In genomic region chr3:66477846-66478245, GRCh38 we compare ENCODE assay signal across 35 cellular contexts. TPM values are rescaled to one million over a fixed set of nuclear protein-coding genes. Genes with fewer than 3 reads are reported as not detected.
DNase-seq lines count a peak whose midpoint lies in the region; ATAC-seq, FAIRE-seq and TF ChIP-seq lines count a peak whose summit lies in the region.
"Had no signal": no experiment of that assay in that cellular context is flagged by ENCODE, and none has a peak within 500 bp of the region (broad histone marks: within the 10 kb centered on the region; RNA-seq: fewer than 3 reads in every experiment).

No MANE protein-coding gene starts in this region.

- no peaks in the 10 kb centered on the region for H3K36me3 ChIP-seq in small intestine (ENCODE audit: control insufficient read depth in 2 of 2, insufficient read depth in 2 of 2, low read length in 2 of 2)
- H3K36me3 ChIP-seq: Peyer's patch had no signal

- H3K4me3 Mint-ChIP-seq in activated T-helper 1 cell treated with anti-CD3 and anti-CD28 coated beads, Interleukin-12 subunit alpha, Interleukin-12 subunit beta, Interleukin-2, Interleukin-4 antibody, amounts not matched to agents 30 ng/mL and 10 ng/mL and 1 ng/mL, durations not matched to agents 14 hours and 24 hours and 36 hours = no peak overlapping the region
- no peak overlapping the region for H3K4me3 Mint-ChIP-seq in activated CD4-positive, alpha-beta memory T cell treated with anti-CD3 and anti-CD28 coated beads for 36 hours
- H3K4me3 Mint-ChIP-seq: activated CD4-positive, alpha-beta T cell treated with anti-CD3 and anti-CD28 coated beads for 36 hours; activated CD8-positive, alpha-beta T cell treated with anti-CD3 and anti-CD28 coated beads, Interleukin-2, amount 10 ng/mL, durations not matched to agents 7 days and 5 days; CD14-positive monocyte; naive thymus-derived CD4-positive, alpha-beta T cell; stimulated activated naive B cell treated with anti-CD40 and anti-IgM and Interleukin-4, amounts not matched to agents 10 μg/mL and 1 μg/mL and 100 μg/mL, for 72 hours; T-helper 2 cell treated with Interferon-gamma antibody and Interleukin-4, amounts not matched to agents 5 μg/mL and 100 μg/mL, for 36 hours had no signal

- TF ChIP-seq CTCF in foreskin keratinocyte (conservative IDR thresholded peaks at IDR 0.05) = no peak

- FAIRE-seq in small intestine (lab: Jason Lieb, UNC) = no peak
- FAIRE-seq: bronchial epithelial cell, colon, islet of Langerhans, urothelium cell line had no signal

- H3K27me3 ChIP-seq in small intestine (ENCODE audit: control insufficient read depth in 2 of 2, insufficient read depth in 2 of 2, low read length in 2 of 2) (no peaks in the 10 kb centered on the region), foreskin keratinocyte (no peaks in the 10 kb centered on the region)
- H3K27me3 ChIP-seq: Peyer's patch, testis had no signal

- peaks cover 15% of the 10 kb centered on the region for H3K9me3 Mint-ChIP-seq in activated T-helper 1 cell treated with anti-CD3 and anti-CD28 coated beads, Interleukin-12 subunit alpha, Interleukin-12 subunit beta, Interleukin-2, Interleukin-4 antibody, amounts not matched to agents 30 ng/mL and 10 ng/mL and 1 ng/mL, durations not matched to agents 14 hours and 24 hours and 36 hours
- peaks cover 9% of the 10 kb centered on the region for H3K9me3 Mint-ChIP-seq in activated CD4-positive, alpha-beta memory T cell treated with anti-CD3 and anti-CD28 coated beads for 36 hours

- intact Hi-C loops in activated T-helper 1 cell treated with anti-CD3 and anti-CD28 coated beads, Interleukin-12 subunit alpha, Interleukin-12 subunit beta, Interleukin-2, Interleukin-4 antibody, amounts not matched to agents 30 ng/mL and 10 ng/mL and 1 ng/mL, durations not matched to agents 14 hours and 24 hours and 36 hours (cut with micrococcal nuclease) = loop anchor here (10.0 kb wide), 1 partner anchor 443 kb away; the partner anchor contains the start of gene MAGI1
- intact Hi-C loops in left colon (cut with DNase I, micrococcal nuclease) = no loop called here
- intact Hi-C loops in activated CD4-positive, alpha-beta memory T cell treated with anti-CD3 and anti-CD28 coated beads for 36 hours (cut with micrococcal nuclease) = no loop called here

- peak overlapping the region; percentile 50 for H3K27ac Mint-ChIP-seq in activated T-helper 1 cell treated with anti-CD3 and anti-CD28 coated beads, Interleukin-12 subunit alpha, Interleukin-12 subunit beta, Interleukin-2, Interleukin-4 antibody, amounts not matched to agents 30 ng/mL and 10 ng/mL and 1 ng/mL, durations not matched to agents 14 hours and 24 hours and 36 hours
- no peak overlapping the region for H3K27ac Mint-ChIP-seq in activated CD4-positive, alpha-beta memory T cell treated with anti-CD3 and anti-CD28 coated beads for 36 hours
- H3K27ac Mint-ChIP-seq: activated CD4-positive, alpha-beta T cell treated with anti-CD3 and anti-CD28 coated beads for 36 hours; activated CD8-positive, alpha-beta T cell treated with anti-CD3 and anti-CD28 coated beads, Interleukin-2, amount 10 ng/mL, durations not matched to agents 7 days and 5 days; CD14-positive monocyte; naive thymus-derived CD4-positive, alpha-beta T cell; stimulated activated naive B cell treated with anti-CD40 and anti-IgM and Interleukin-4, amounts not matched to agents 10 μg/mL and 1 μg/mL and 100 μg/mL, for 72 hours; T-helper 2 cell treated with Interferon-gamma antibody and Interleukin-4, amounts not matched to agents 5 μg/mL and 100 μg/mL, for 36 hours had no signal

- CTCF ChIA-PET in activated CD4-positive, alpha-beta memory T cell treated with anti-CD3 and anti-CD28 coated beads for 36 hours (lab: Charles Lee) = no interaction called here

- DNase-seq in DMS53 (lab: John Stamatoyannopoulos, UW) = peak; percentile 4
- no peak for DNase-seq in DMS53 treated with DMSO at 0.1 percent for 48 hours (lab: John Stamatoyannopoulos, UW; ENCODE audit: unreplicated experiment)
- DNase-seq in activated T-helper 1 cell treated with anti-CD3 and anti-CD28 coated beads, Interleukin-12 subunit alpha, Interleukin-12 subunit beta, Interleukin-2, Interleukin-4 antibody, amounts not matched to agents 30 ng/mL and 10 ng/mL and 1 ng/mL, durations not matched to agents 14 hours and 24 hours and 36 hours (ENCODE audit: low spot score) = no peak
- DNase-seq in left colon = no peak
- DNase-seq in small intestine = peak; percentile 62
- no peak for DNase-seq in cortex of kidney (lab: John Stamatoyannopoulos, UW)
- no peak for DNase-seq in foreskin keratinocyte
- no peak for DNase-seq in activated CD4-positive, alpha-beta memory T cell treated with anti-CD3 and anti-CD28 coated beads for 36 hours
- DNase-seq: activated CD4-positive, alpha-beta T cell treated with anti-CD3 and anti-CD28 coated beads for 36 hours; activated CD8-positive, alpha-beta T cell treated with anti-CD3 and anti-CD28 coated beads, Interleukin-2, amount 10 ng/mL, durations not matched to agents 7 days and 5 days; activated naive CD4-positive, alpha-beta T cell treated with anti-CD3 and anti-CD28 coated beads, Interleukin-2, amount 50 U/mL, for 16 hours; amygdala; Calu3; DND-41; effector memory CD4-positive, alpha-beta T cell; erythroblast; GF-D8; KG1; left ventricle myocardium superior; naive thymus-derived CD4-positive, alpha-beta T cell; NCI-H1417 treated with DMSO at 0.1 percent for 48 hours; NCI-H2081 treated with DMSO at 0.1 percent for 48 hours; NCI-H345; Peyer's patch; SHP77; stimulated activated naive B cell treated with anti-CD40 and anti-IgM and Interleukin-4, amounts not matched to agents 10 μg/mL and 1 μg/mL and 100 μg/mL, for 72 hours; testis had no signal

- peaks cover 29% of the 10 kb centered on the region for H3K36me3 Mint-ChIP-seq in activated T-helper 1 cell treated with anti-CD3 and anti-CD28 coated beads, Interleukin-12 subunit alpha, Interleukin-12 subunit beta, Interleukin-2, Interleukin-4 antibody, amounts not matched to agents 30 ng/mL and 10 ng/mL and 1 ng/mL, durations not matched to agents 14 hours and 24 hours and 36 hours (ENCODE audit: low read depth)
- peaks cover 8% of the 10 kb centered on the region for H3K36me3 Mint-ChIP-seq in activated CD4-positive, alpha-beta memory T cell treated with anti-CD3 and anti-CD28 coated beads for 36 hours
- H3K36me3 Mint-ChIP-seq: CD14-positive monocyte had no signal

- H3K4me1 Mint-ChIP-seq in activated T-helper 1 cell treated with anti-CD3 and anti-CD28 coated beads, Interleukin-12 subunit alpha, Interleukin-12 subunit beta, Interleukin-2, Interleukin-4 antibody, amounts not matched to agents 30 ng/mL and 10 ng/mL and 1 ng/mL, durations not matched to agents 14 hours and 24 hours and 36 hours (ENCODE audit: low read depth) = peaks cover 2% of the 10 kb centered on the region
- H3K4me1 Mint-ChIP-seq in activated CD4-positive, alpha-beta memory T cell treated with anti-CD3 and anti-CD28 coated beads for 36 hours (ENCODE audit: low read depth) = peaks cover 16% of the 10 kb centered on the region

- ATAC-seq in left colon = peak; percentile 61
- no peak for ATAC-seq in foreskin keratinocyte
- ATAC-seq: activated CD4-positive, alpha-beta T cell treated with anti-CD3 and anti-CD28 coated beads for 36 hours; activated CD8-positive, alpha-beta T cell treated with anti-CD3 and anti-CD28 coated beads, Interleukin-2, amount 10 ng/mL, durations not matched to agents 7 days and 5 days; left ventricle myocardium superior; naive thymus-derived CD4-positive, alpha-beta T cell; stimulated activated naive B cell treated with anti-CD40 and anti-IgM and Interleukin-4, amounts not matched to agents 10 μg/mL and 1 μg/mL and 100 μg/mL, for 72 hours had no signal

- no peak overlapping the region for H3K4me3 ChIP-seq in small intestine (ENCODE audit: low read depth in 1 of 2, low read length in 2 of 2)
- H3K4me3 ChIP-seq: Peyer's patch, skin epidermis, testis had no signal

- peaks cover 23 to 36% of the 10 kb centered on the region in 2 donors for H3K4me1 ChIP-seq in small intestine (ENCODE audit: control insufficient read depth in 2 of 2, insufficient read depth in 1 of 2, low read depth in 1 of 2, low read length in 1 of 2)
- peaks cover 6% of the 10 kb centered on the region for H3K4me1 ChIP-seq in foreskin keratinocyte

- WGBS in small intestine, 3 donors = 16 to 60% (median 40%) methylated on average over 7 of the region's 7 CpGs

- no peaks in the 10 kb centered on the region for H3K27me3 Mint-ChIP-seq in activated T-helper 1 cell treated with anti-CD3 and anti-CD28 coated beads, Interleukin-12 subunit alpha, Interleukin-12 subunit beta, Interleukin-2, Interleukin-4 antibody, amounts not matched to agents 30 ng/mL and 10 ng/mL and 1 ng/mL, durations not matched to agents 14 hours and 24 hours and 36 hours (ENCODE audit: insufficient read depth)
- H3K27me3 Mint-ChIP-seq in activated CD4-positive, alpha-beta memory T cell treated with anti-CD3 and anti-CD28 coated beads for 36 hours = no peaks in the 10 kb centered on the region
- H3K27me3 Mint-ChIP-seq: activated CD4-positive, alpha-beta T cell treated with anti-CD3 and anti-CD28 coated beads for 36 hours; naive thymus-derived CD4-positive, alpha-beta T cell had no signal

- H3K9me3 ChIP-seq in small intestine (ENCODE audit: control insufficient read depth, low read depth) = no peaks in the 10 kb centered on the region
- H3K9me3 ChIP-seq: Peyer's patch, testis had no signal

- H3K27ac ChIP-seq in small intestine (ENCODE audit: low read depth in 1 of 2, low read length in 1 of 2) (peak overlapping the region in 1 of 2 donors; percentile 6), foreskin keratinocyte (no peak overlapping the region)
- H3K27ac ChIP-seq: 22Rv1, skin epidermis, testis had no signal

- POLR2A ChIA-PET in activated CD4-positive, alpha-beta memory T cell treated with anti-CD3 and anti-CD28 coated beads for 36 hours (lab: Charles Lee) = no interaction called here

RNA-seq across cellular contexts. Expression of gene LRIG1, which starts 23.0 kb away (rescaled TPM):
- total RNA-seq in activated T-helper 1 cell treated with anti-CD3 and anti-CD28 coated beads, Interleukin-12 subunit alpha, Interleukin-12 subunit beta, Interleukin-2, Interleukin-4 antibody, amounts not matched to agents 30 ng/mL and 10 ng/mL and 1 ng/mL, durations not matched to agents 14 hours and 24 hours and 36 hours = 57.4 and 59.5 TPM in 2 replicates
- 10 to 100 TPM; 55.4 to 57.0 TPM for total RNA-seq in left colon
- 10 to 100 TPM in 1 of 3 donors, 1 to 10 TPM in 2; 3.5 to 39.3 (median 4.5) TPM for polyA plus RNA-seq in small intestine
- 7.9 and 15.2 TPM in 2 replicates for total RNA-seq in foreskin keratinocyte
- 2.6 and 6.8 TPM in 2 replicates for polyA plus RNA-seq in foreskin keratinocyte
- 10 to 100 TPM; 35.3 to 40.4 TPM for total RNA-seq in activated CD4-positive, alpha-beta memory T cell treated with anti-CD3 and anti-CD28 coated beads for 36 hours

Comparison
In these comparisons a context has a peak if more than half of its experiments do, and no peak if none do; other contexts are left out.
1. DNase-seq: peak in DMS53 (single experiment) and small intestine (single experiment); none in DMS53 treated with DMSO at 0.1 percent for 48 hours (single experiment), activated T-helper 1 cell treated with anti-CD3 and anti-CD28 coated beads, Interleukin-12 subunit alpha, Interleukin-12 subunit beta, Interleukin-2, Interleukin-4 antibody, amounts not matched to agents 30 ng/mL and 10 ng/mL and 1 ng/mL, durations not matched to agents 14 hours and 24 hours and 36 hours (single experiment), left colon (0 of 2), cortex of kidney (single experiment), foreskin keratinocyte (0 of 2) and activated CD4-positive, alpha-beta memory T cell treated with anti-CD3 and anti-CD28 coated beads for 36 hours (single experiment).